In the genomic region with DNA sequence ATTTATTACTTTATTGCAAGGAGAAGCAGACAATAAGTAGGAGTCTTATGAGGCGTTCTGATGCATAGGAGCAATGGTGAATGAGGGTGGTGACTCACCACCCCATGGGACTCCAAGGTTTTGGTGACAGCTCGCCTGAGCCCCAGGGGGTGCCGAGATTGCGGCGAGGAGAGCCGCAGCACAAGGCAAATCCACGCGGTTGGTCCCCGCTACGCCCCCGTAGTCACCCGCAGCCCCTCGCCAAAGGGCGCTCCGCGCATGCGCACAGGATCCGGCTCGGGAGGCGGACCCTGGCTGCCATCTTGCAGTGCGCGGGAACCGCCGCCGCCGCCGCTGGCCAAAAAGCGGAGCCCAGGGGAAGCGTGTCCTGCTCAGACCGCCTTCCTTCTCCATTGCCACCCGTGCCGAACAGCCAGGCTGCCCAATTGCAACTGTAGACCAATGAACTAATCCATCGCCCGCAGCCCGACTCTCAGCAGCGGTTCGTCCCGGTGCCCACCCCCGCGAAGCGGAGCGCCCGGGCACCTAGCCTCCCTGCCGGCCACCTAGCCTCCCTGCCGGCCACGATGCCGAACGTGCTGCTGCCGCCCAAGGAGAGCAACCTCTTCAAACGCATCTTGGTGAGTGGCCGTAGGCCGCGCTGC, we compare ENCODE assay signal across 8 cellular contexts. TPM values are rescaled to one million over a fixed set of nuclear protein-coding genes. Genes with fewer than 3 reads are reported as not detected.
DNase-seq lines count a peak whose midpoint lies in the region; ATAC-seq and TF ChIP-seq lines count a peak whose summit lies in the region.

Gene NAA16 (plus strand): TSS at position 305 of the 644 bp plus-strand sequence. CDS start 262 bp downstream, at position 567.

- peaks cover 18% of the 10 kb centered on the region; the same call in 1 of the 2 replicates for H3K4me1 ChIP-seq in PC-3 (ENCODE audit: insufficient read depth, low read length)
- peaks cover 0 to 5% of the 10 kb centered on the region in 2 donors for H3K4me1 ChIP-seq in mucosa of rectum (ENCODE audit: control insufficient read depth in 2 of 2, insufficient read depth in 2 of 2, low read length in 2 of 2)

- ATAC-seq in GM21529 (IDR thresholded peaks at IDR 0.05; ENCODE audit: unreplicated experiment): peak; percentile 68
- peak; percentile 77 for ATAC-seq in PC-3

- H3K9me2 ChIP-seq in PC-3 (replicated peaks; ENCODE audit: low read length): no peaks in the 10 kb centered on the region

- no peaks in the 10 kb centered on the region for H3F3A ChIP-seq in PC-3 (ENCODE audit: low read length, unreplicated experiment)

- intact Hi-C loops in PC-3 (cut with micrococcal nuclease): loop anchor here (1.0 to 10.0 kb wide), 3 partner anchors 26 to 246 kb away; partner anchors contain the start of genes KBTBD6 and WBP4

- H3K9ac ChIP-seq in PC-3 (ENCODE audit: low read length): peak within 1 kb of the TSS; percentile 98
- peak within 1 kb of the TSS; percentile 86 to 88 for H3K9ac ChIP-seq in mucosa of rectum (ENCODE audit: low read depth in 1 of 2, low read length in 2 of 2)

- peak within 1 kb of the TSS; percentile 89 for H3K4me3 ChIP-seq in PC-3 (ENCODE audit: low read length)
- peak within 1 kb of the TSS; percentile 85 to 95 for H3K4me3 ChIP-seq in mucosa of rectum (ENCODE audit: low read length in 2 of 2)

- H3K4me3 Mint-ChIP-seq in IgD-negative memory B cell: peak within 1 kb of the TSS; percentile 95 to 100 (median 98)

- H3K27ac Mint-ChIP-seq in IgD-negative memory B cell: peak within 1 kb of the TSS; percentile 94 to 97 (median 96)

- H3K79me2 ChIP-seq in PC-3 (ENCODE audit: low read length): peaks cover 50% of the 10 kb centered on the region

- POLR2A ChIA-PET in PC-3 (lab: Charles Lee; ENCODE audit: unreplicated experiment): no interaction called here

- H3K36me3 ChIP-seq in PC-3 (ENCODE audit: low read depth, low read length) (no peaks in the 10 kb centered on the region), mucosa of rectum (ENCODE audit: control insufficient read depth in 2 of 2, insufficient read depth in 2 of 2, low read length in 2 of 2) (no peaks in the 10 kb centered on the region)

- peak; percentile 88 for TF ChIP-seq POLR2A in erythroblast (IDR thresholded peaks at IDR 0.05; ENCODE audit: low read length)

- peak within 1 kb of the TSS; percentile 52 for H2AFZ ChIP-seq in PC-3 (ENCODE audit: low read length)

- peaks cover 15 to 28% (median 25%) of the 10 kb centered on the region in 3 donors for H3K4me1 Mint-ChIP-seq in IgD-negative memory B cell

- peak within 1 kb of the TSS; percentile 81 for H3K4me2 ChIP-seq in PC-3 (ENCODE audit: low read length)

- no peaks in the 10 kb centered on the region for H3K9me3 Mint-ChIP-seq in IgD-negative memory B cell

- H3K27me3 Mint-ChIP-seq in IgD-negative memory B cell: no peaks in the 10 kb centered on the region

- CTCF ChIA-PET in PC-3 (lab: Charles Lee): no interaction called here

- peak within 1 kb of the TSS; percentile 68 for H3K27ac ChIP-seq in PC-3 (ENCODE audit: low read length)
- peak within 1 kb of the TSS; percentile 86 to 90 for H3K27ac ChIP-seq in mucosa of rectum (ENCODE audit: low read depth in 2 of 2, low read length in 2 of 2)

- H3K27me3 ChIP-seq in PC-3 (ENCODE audit: low read length) (no peaks in the 10 kb centered on the region), mucosa of rectum (ENCODE audit: control insufficient read depth in 2 of 2, insufficient read depth in 2 of 2, low read length in 2 of 2) (no peaks in the 10 kb centered on the region)

- no TSS peak for BruUV-seq in PC-3 (replicated peaks; lab: Mats Ljungman, UMichigan)

- H4K20me1 ChIP-seq in PC-3 (ENCODE audit: low read length): peaks cover 19% of the 10 kb centered on the region; the same call in 1 of the 2 replicates

- no peaks in the 10 kb centered on the region for H3K36me3 Mint-ChIP-seq in IgD-negative memory B cell

- DNase-seq in DMS153 treated with DMSO at 0.1 percent for 48 hours (lab: John Stamatoyannopoulos, UW; ENCODE audit: unreplicated experiment) (peak; percentile 62), PC-3 (peak; percentile 86), activated T-cell treated with anti-CD3 and anti-CD28 coated beads for 48 hours (ENCODE audit: low read depth) (peak; percentile 97), erythroblast (lab: John Stamatoyannopoulos, UW) (peak; percentile 91 to 93)
- DNase-seq in stimulated activated CD8-positive, alpha-beta memory T cell treated with anti-CD3 and anti-CD28 coated beads, Interleukin-4, amount 100 ng/mL, for 4 hours (ENCODE audit: low read depth in 2 of 2, low spot score in 1 of 2): peak; percentile 93 to 94

- TF ChIP-seq CTCF in PC-3 (conservative IDR thresholded peaks at IDR 0.05; ENCODE audit: low read depth, low read length): no peak

- H3K9me3 ChIP-seq in PC-3 (ENCODE audit: low read length) (no peaks in the 10 kb centered on the region), mucosa of rectum (ENCODE audit: control insufficient read depth in 2 of 2, low read length in 2 of 2) (no peaks in the 10 kb centered on the region)

RNA-seq across cellular contexts. Expression of gene NAA16, which starts in this region (rescaled TPM):
- polyA plus RNA-seq in IgD-negative memory B cell: 7.7 TPM
- total RNA-seq in PC-3 (2014; rRNA removed): 9.8 and 11.3 TPM in 2 replicates

Comparison
In these comparisons a context has a peak if more than half of its experiments do, and no peak if none do; other contexts are left out.
1. Peak in every context shown above with its lines: DNase-seq, ATAC-seq, H3K4me3 ChIP-seq and H3K27ac ChIP-seq.